Comparison of ENCODE assay signal across 18 cellular contexts in the genomic region with DNA sequence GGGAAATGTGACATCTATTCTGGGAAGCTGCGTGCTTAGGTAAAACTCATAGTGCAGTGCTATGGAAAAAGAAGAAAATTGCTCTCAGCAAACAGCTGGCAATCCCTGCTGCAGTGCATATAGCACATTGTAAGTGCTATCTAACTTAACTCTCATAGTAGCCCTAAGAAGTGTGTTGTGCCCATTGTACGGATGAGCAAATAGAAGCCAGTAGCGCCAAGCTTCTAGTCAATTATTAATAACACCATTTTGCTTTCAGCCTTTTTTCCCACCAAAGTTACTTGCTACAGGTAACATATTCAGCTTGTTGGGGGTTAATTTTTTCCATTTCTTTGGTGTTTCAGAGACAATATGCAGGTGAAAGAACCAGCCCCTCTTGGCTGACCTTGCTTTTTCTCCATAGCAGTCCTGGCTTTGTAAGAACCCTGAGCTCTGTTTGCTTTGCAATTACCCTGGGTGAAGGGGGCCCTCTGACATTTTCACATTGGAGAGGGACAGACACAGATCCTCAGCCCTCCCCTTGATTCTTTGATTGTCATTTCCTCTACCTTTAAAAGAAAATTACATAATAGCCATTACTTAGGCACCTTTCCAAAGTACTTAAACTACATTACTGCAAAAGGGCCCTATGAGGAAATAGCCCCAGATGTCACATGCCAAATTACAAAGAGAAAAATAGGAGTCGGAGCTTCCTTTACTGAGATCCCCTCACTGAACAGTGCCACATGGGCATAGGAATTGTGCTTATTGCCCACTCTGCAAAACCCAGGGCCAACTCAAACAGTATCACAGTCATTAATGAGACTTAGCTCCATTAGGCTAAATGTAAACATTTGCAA.
"Had no signal": no experiment of that assay in that cellular context is flagged by ENCODE, and none has a peak within 500 bp of the region (broad histone marks: within the 10 kb centered on the region; RNA-seq: fewer than 3 reads in every experiment).

No MANE protein-coding gene starts in this region.

- H3K4me3 Mint-ChIP-seq: activated CD8-positive, alpha-beta memory T cell treated with anti-CD3 and anti-CD28 coated beads, Interleukin-2, amount 10 ng/mL, durations not matched to agents 7 days and 5 days; activated T-cell treated with anti-CD3 and anti-CD28 coated beads, Interleukin-2, amount 50 U/mL, for 24 hours; central memory CD8-positive, alpha-beta T cell; natural killer cell; stimulated activated memory B cell treated with anti-CD40 and anti-IgM and Interleukin-4, amounts not matched to agents 10 μg/mL and 1 μg/mL and 100 μg/mL, for 72 hours had no signal

- H3K27ac ChIP-seq: body of pancreas, hepatocyte had no signal

- H3K4me1 Mint-ChIP-seq: activated CD8-positive, alpha-beta memory T cell treated with anti-CD3 and anti-CD28 coated beads, Interleukin-2, amount 10 ng/mL, durations not matched to agents 7 days and 5 days; central memory CD8-positive, alpha-beta T cell; natural killer cell; stimulated activated memory B cell treated with anti-CD40 and anti-IgM and Interleukin-4, amounts not matched to agents 10 μg/mL and 1 μg/mL and 100 μg/mL, for 72 hours had no signal

- H3K27me3 Mint-ChIP-seq: activated CD8-positive, alpha-beta memory T cell treated with anti-CD3 and anti-CD28 coated beads, Interleukin-2, amount 10 ng/mL, durations not matched to agents 7 days and 5 days; activated T-cell treated with anti-CD3 and anti-CD28 coated beads, Interleukin-2, amount 50 U/mL, for 24 hours; central memory CD8-positive, alpha-beta T cell; stimulated activated memory B cell treated with anti-CD40 and anti-IgM and Interleukin-4, amounts not matched to agents 10 μg/mL and 1 μg/mL and 100 μg/mL, for 72 hours had no signal

- H3K4me2 ChIP-seq: hepatocyte had no signal

- H3K27me3 ChIP-seq: body of pancreas, hepatocyte had no signal

- H3K4me3 ChIP-seq: body of pancreas, hepatocyte had no signal

- ATAC-seq: activated CD8-positive, alpha-beta memory T cell treated with anti-CD3 and anti-CD28 coated beads, Interleukin-2, amount 10 ng/mL, durations not matched to agents 7 days and 5 days; activated naive CD4-positive, alpha-beta T cell treated with anti-CD3 and anti-CD28 coated beads, Interleukin-2, amount 50 U/mL, for 72 hours; body of pancreas; natural killer cell; right cardiac atrium; stimulated activated memory B cell treated with anti-CD40 and anti-IgM and Interleukin-4, amounts not matched to agents 10 μg/mL and 1 μg/mL and 100 μg/mL, for 72 hours had no signal

- H3K9me3 ChIP-seq: body of pancreas had no signal

- H2AFZ ChIP-seq: hepatocyte had no signal

- DNase-seq: activated CD4-positive, alpha-beta T cell treated with anti-CD3 and anti-CD28 coated beads, Interleukin-2, amount 50 U/mL, for 4 hours; activated CD4-positive, CD25-positive, alpha-beta regulatory T cell treated with anti-CD3 and anti-CD28 coated beads, Interleukin-2, amount 50 U/mL, for 72 hours; activated CD8-positive, alpha-beta memory T cell treated with anti-CD3 and anti-CD28 coated beads, Interleukin-2, amount 10 ng/mL, durations not matched to agents 7 days and 5 days; activated effector memory CD4-positive, alpha-beta T cell treated with anti-CD3 and anti-CD28 coated beads, Interleukin-2, amount 50 U/mL, for 16 hours; activated T-cell treated with anti-CD3 and anti-CD28 coated beads, Interleukin-2, amount 50 U/mL, for 24 hours; amniotic stem cell; body of pancreas; erythroblast; kidney glomerular epithelial cell; natural killer cell; occipital lobe; right cardiac atrium; T-helper 9 cell had no signal

- H3K36me3 Mint-ChIP-seq: activated CD8-positive, alpha-beta memory T cell treated with anti-CD3 and anti-CD28 coated beads, Interleukin-2, amount 10 ng/mL, durations not matched to agents 7 days and 5 days; activated naive CD4-positive, alpha-beta T cell treated with anti-CD3 and anti-CD28 coated beads, Interleukin-2, amount 50 U/mL, for 72 hours; natural killer cell; stimulated activated memory B cell treated with anti-CD40 and anti-IgM and Interleukin-4, amounts not matched to agents 10 μg/mL and 1 μg/mL and 100 μg/mL, for 72 hours had no signal

- H3K4me1 ChIP-seq: body of pancreas had no signal

- H3K27ac Mint-ChIP-seq: activated CD8-positive, alpha-beta memory T cell treated with anti-CD3 and anti-CD28 coated beads, Interleukin-2, amount 10 ng/mL, durations not matched to agents 7 days and 5 days; activated naive CD4-positive, alpha-beta T cell treated with anti-CD3 and anti-CD28 coated beads, Interleukin-2, amount 50 U/mL, for 72 hours; activated T-cell treated with anti-CD3 and anti-CD28 coated beads, Interleukin-2, amount 50 U/mL, for 24 hours; natural killer cell; progenitor cell of endocrine pancreas; stimulated activated memory B cell treated with anti-CD40 and anti-IgM and Interleukin-4, amounts not matched to agents 10 μg/mL and 1 μg/mL and 100 μg/mL, for 72 hours had no signal

- H3K79me2 ChIP-seq: hepatocyte had no signal
